Comparison of ENCODE assay signal across 12 cellular contexts in the genomic region with DNA sequence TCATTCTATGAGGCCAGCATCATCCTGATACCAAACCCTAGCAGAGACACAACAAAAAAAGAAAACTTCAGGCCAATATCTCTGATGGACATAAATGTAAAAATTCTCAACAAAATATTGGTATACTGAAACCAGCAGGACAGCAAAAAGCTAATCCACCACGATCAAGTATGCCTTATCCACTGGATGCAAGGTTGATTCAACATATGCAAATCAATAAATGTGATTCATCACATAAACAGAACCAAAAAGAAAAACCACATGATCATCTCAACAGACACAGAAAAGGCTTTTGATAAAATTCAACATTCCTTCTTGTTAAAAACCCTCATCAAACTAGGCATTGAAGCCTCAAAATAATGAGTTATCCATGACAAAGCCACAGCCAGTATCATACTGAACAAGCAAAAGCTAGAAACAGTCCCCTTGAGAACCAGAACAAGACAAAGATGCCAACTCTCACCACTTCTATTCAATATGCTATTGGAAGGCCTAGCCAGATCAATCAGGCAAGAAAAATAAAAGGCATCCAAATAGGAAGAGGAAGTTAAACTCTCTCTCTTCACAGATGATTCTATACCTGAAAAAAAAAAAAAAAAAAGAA.
"Had no signal": no experiment of that assay in that cellular context is flagged by ENCODE, and none has a peak within 500 bp of the region (broad histone marks: within the 10 kb centered on the region; RNA-seq: fewer than 3 reads in every experiment).

No MANE protein-coding gene starts in this region.

- DNase-seq: activated CD4-positive, alpha-beta T cell treated with anti-CD3 and anti-CD28 coated beads, Interleukin-2, amount 10 ng/mL, durations not matched to agents 24 days and 14 days; activated T-cell treated with anti-CD3 and anti-CD28 coated beads, Interleukin-2, amount 50 U/mL, for 48 hours; left ventricle myocardium superior; mesendoderm; nephron progenitor cell; sigmoid colon; stimulated activated CD4-positive, alpha-beta T cell treated with anti-CD3 and anti-CD28 coated beads, Interleukin-2, amount 100 ng/mL, for 24 hours; stimulated activated naive B cell treated with anti-CD40 and anti-IgM and Interleukin-4, amounts not matched to agents 10 μg/mL and 1 μg/mL and 100 μg/mL, for 72 hours had no signal

- ATAC-seq: left ventricle myocardium superior; stimulated activated naive B cell treated with anti-CD40 and anti-IgM and Interleukin-4, amounts not matched to agents 10 μg/mL and 1 μg/mL and 100 μg/mL, for 72 hours had no signal

- H3K4me3 Mint-ChIP-seq: activated CD4-positive, alpha-beta T cell treated with anti-CD3 and anti-CD28 coated beads, Interleukin-2, amount 10 ng/mL, durations not matched to agents 24 days and 14 days; nephron progenitor cell; stimulated activated naive B cell treated with anti-CD40 and anti-IgM and Interleukin-4, amounts not matched to agents 10 μg/mL and 1 μg/mL and 100 μg/mL, for 72 hours; type B pancreatic cell had no signal

- H3K79me2 ChIP-seq: hepatocyte had no signal

- H3K4me1 ChIP-seq: ascending aorta, suprapubic skin had no signal

- H3K27ac ChIP-seq: ascending aorta, hepatocyte, sigmoid colon, suprapubic skin had no signal

- H3K27me3 Mint-ChIP-seq: activated CD4-positive, alpha-beta T cell treated with anti-CD3 and anti-CD28 coated beads, Interleukin-2, amount 10 ng/mL, durations not matched to agents 24 days and 14 days; stimulated activated naive B cell treated with anti-CD40 and anti-IgM and Interleukin-4, amounts not matched to agents 10 μg/mL and 1 μg/mL and 100 μg/mL, for 72 hours; type B pancreatic cell had no signal

- H3K9me3 ChIP-seq: ascending aorta, sigmoid colon, suprapubic skin had no signal

- H3K27ac Mint-ChIP-seq: activated CD4-positive, alpha-beta T cell treated with anti-CD3 and anti-CD28 coated beads, Interleukin-2, amount 10 ng/mL, durations not matched to agents 24 days and 14 days; stimulated activated naive B cell treated with anti-CD40 and anti-IgM and Interleukin-4, amounts not matched to agents 10 μg/mL and 1 μg/mL and 100 μg/mL, for 72 hours; type B pancreatic cell had no signal

- H3K4me2 ChIP-seq: hepatocyte had no signal

- H3K9me3 Mint-ChIP-seq: type B pancreatic cell had no signal

- H2AFZ ChIP-seq: hepatocyte had no signal

- H3K4me3 ChIP-seq: ascending aorta, hepatocyte, sigmoid colon, suprapubic skin had no signal

- H3K27me3 ChIP-seq: ascending aorta, hepatocyte, sigmoid colon, suprapubic skin had no signal
